1 cellular context compared by ENCODE assay signal in the genomic region with DNA sequence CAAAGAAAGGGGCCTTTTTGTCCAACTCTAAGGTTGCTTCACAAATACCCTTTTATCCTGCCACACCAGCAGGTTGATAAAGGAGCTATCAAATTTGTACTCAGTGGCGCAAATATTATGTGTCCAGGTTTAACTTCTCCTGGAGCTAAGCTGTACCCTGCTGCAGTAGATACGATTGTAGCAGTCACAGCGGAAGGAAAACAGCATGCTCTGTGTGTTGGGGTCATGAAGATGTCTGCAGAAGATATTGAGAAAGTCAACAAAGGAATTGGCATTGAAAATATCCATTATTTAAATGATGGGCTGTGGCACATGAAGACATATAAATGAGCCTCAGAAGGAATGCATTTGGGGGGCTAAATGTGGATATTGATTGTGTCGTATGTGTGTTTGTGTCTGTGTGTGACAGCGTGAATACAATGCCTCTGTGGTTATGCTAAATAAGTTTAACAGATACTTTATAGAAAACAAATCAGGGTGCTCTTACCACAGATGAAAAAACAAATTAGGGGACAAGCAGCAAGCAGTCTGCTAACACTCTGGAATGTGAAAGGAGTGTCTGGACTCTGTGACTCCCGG.
TF ChIP-seq lines count a peak whose summit lies in the region.

No MANE protein-coding gene starts in this region.

TF ChIP-seq in IMR-90, 13 proteins besides CTCF, POLR2A, EP300 and RAD21 (continued from another document):
- no peak for TF ChIP-seq USF2 (IDR thresholded peaks at IDR 0.05; ENCODE audit: low read depth, low read length)
- no peak for TF ChIP-seq MAZ (IDR thresholded peaks at IDR 0.05; ENCODE audit: borderline replicate concordance, low read depth, low read length)
- TF ChIP-seq SMC3 (IDR thresholded peaks at IDR 0.05; ENCODE audit: low read depth, low read length): no peak
